Comparison of ENCODE assay signal across 22 cellular contexts in genomic region chr5:135831439-135832262, GRCh38. TPM values are rescaled to one million over a fixed set of nuclear protein-coding genes. Genes with fewer than 3 reads are reported as not detected.
A peak's percentile ranks its signal among the peaks of the same experiment; 100 is the strongest.
DNase-seq lines count a peak whose midpoint lies in the region; ATAC-seq, FAIRE-seq and TF ChIP-seq lines count a peak whose summit lies in the region.
"Had no signal": no experiment of that assay in that cellular context is flagged by ENCODE, and none has a peak within 500 bp of the region (broad histone marks: within the 10 kb centered on the region; RNA-seq: fewer than 3 reads in every experiment).

No MANE protein-coding gene starts in this region.

- H3K27ac ChIP-seq in right atrium auricular region = no peak overlapping the region
- H3K27ac ChIP-seq in neural progenitor cell = no peak overlapping the region
- H3K27ac ChIP-seq: SJCRH30 had no signal

- peak; percentile 22 for DNase-seq in Right ventricle myocardium superior
- DNase-seq in right atrium auricular region (ENCODE audit: low spot score) = no peak
- no peak for DNase-seq in neural progenitor cell (ENCODE audit: low spot score)
- no peak for DNase-seq in NCI-H146 treated with DMSO at 0.1 percent for 48 hours (lab: John Stamatoyannopoulos, UW; ENCODE audit: unreplicated experiment)
- no peak for DNase-seq in HTR-8/SVneo (ENCODE audit: insufficient read length, low spot score)
- no peak for DNase-seq in retina
- DNase-seq: DMS53, EL, GF-D8, Karpas-422, NCI-H187, NCI-H2107, SJCRH30 had no signal

- H2AFZ ChIP-seq in neural progenitor cell (replicated peaks) = no peak overlapping the region

- H3K9me3 Mint-ChIP-seq in dendritic cell treated with granulocyte-macrophage colony-stimulating factor and Interleukin-4, amounts not matched to agents 40 ng/mL and 50 ng/mL, for 4 days = no peaks in the 10 kb centered on the region
- no peaks in the 10 kb centered on the region for H3K9me3 Mint-ChIP-seq in neural progenitor cell

- H3K9me3 ChIP-seq in right atrium auricular region (no peaks in the 10 kb centered on the region), neural progenitor cell (ENCODE audit: low read depth) (no peaks in the 10 kb centered on the region)
- H3K9me3 ChIP-seq: SJCRH30 had no signal

- no peaks in the 10 kb centered on the region for H3K79me2 ChIP-seq in neural progenitor cell (ENCODE audit: low read depth)

- no peaks in the 10 kb centered on the region for H3F3A ChIP-seq in neural progenitor cell (ENCODE audit: low read depth)

- H3K27me3 ChIP-seq in right atrium auricular region (no peaks in the 10 kb centered on the region), neural progenitor cell (peaks cover 68% of the 10 kb centered on the region)

- H3K4me1 ChIP-seq in right atrium auricular region (peaks cover 0 to 13% of the 10 kb centered on the region in 2 donors), neural progenitor cell (peaks cover 4% of the 10 kb centered on the region)

- ATAC-seq in Right ventricle myocardium superior (ENCODE audit: poor library complexity) = no peak
- ATAC-seq in GM21526 (IDR thresholded peaks at IDR 0.05; ENCODE audit: low FRiP score, unreplicated experiment) = no peak

- H3K4me1 Mint-ChIP-seq in dendritic cell treated with granulocyte-macrophage colony-stimulating factor and Interleukin-4, amounts not matched to agents 40 ng/mL and 50 ng/mL, for 4 days (ENCODE audit: low read depth) = peaks cover 40% of the 10 kb centered on the region
- peaks cover 12% of the 10 kb centered on the region for H3K4me1 Mint-ChIP-seq in neural progenitor cell

- peaks cover 77% of the 10 kb centered on the region for H3K27me3 Mint-ChIP-seq in dendritic cell treated with granulocyte-macrophage colony-stimulating factor and Interleukin-4, amounts not matched to agents 40 ng/mL and 50 ng/mL, for 4 days
- peaks cover 41% of the 10 kb centered on the region for H3K27me3 Mint-ChIP-seq in neural progenitor cell (ENCODE audit: insufficient read depth, low read depth)

- H3K36me3 ChIP-seq in right atrium auricular region = no peaks in the 10 kb centered on the region
- H3K36me3 ChIP-seq in neural progenitor cell = no peaks in the 10 kb centered on the region
- H3K36me3 ChIP-seq: SJCRH30 had no signal

- FAIRE-seq in HTR-8/SVneo (lab: Jason Lieb, UNC) = no peak
- FAIRE-seq: A204.1, D721Med had no signal

- peaks cover 22% of the 10 kb centered on the region for H3K36me3 Mint-ChIP-seq in dendritic cell treated with granulocyte-macrophage colony-stimulating factor and Interleukin-4, amounts not matched to agents 40 ng/mL and 50 ng/mL, for 4 days (ENCODE audit: low read depth)
- H3K36me3 Mint-ChIP-seq in neural progenitor cell = no peaks in the 10 kb centered on the region
- H3K36me3 Mint-ChIP-seq: CD14-positive monocyte had no signal

- TF ChIP-seq CTCF in right atrium auricular region (IDR thresholded peaks at IDR 0.05) (no peak), neural progenitor cell (IDR thresholded peaks at IDR 0.05) (no peak)

- H4K20me1 ChIP-seq in neural progenitor cell (ENCODE audit: low read depth) = peaks cover 3% of the 10 kb centered on the region

- no peak overlapping the region for H3K4me3 ChIP-seq in right atrium auricular region
- H3K4me3 ChIP-seq in neural progenitor cell = no peak overlapping the region
- H3K4me3 ChIP-seq: SJCRH30 had no signal

- H3K27ac Mint-ChIP-seq in dendritic cell treated with granulocyte-macrophage colony-stimulating factor and Interleukin-4, amounts not matched to agents 40 ng/mL and 50 ng/mL, for 4 days = peak overlapping the region; percentile 9
- no peak overlapping the region for H3K27ac Mint-ChIP-seq in neural progenitor cell
- H3K27ac Mint-ChIP-seq: B cell, CD14-positive monocyte had no signal

- intact Hi-C loops in Right ventricle myocardium superior (cut with DNase I) = loop anchor here (5.0 to 10.0 kb wide), 2 partner anchors 264 to 367 kb away; no protein-coding TSS in a partner anchor
- intact Hi-C loops in dendritic cell treated with granulocyte-macrophage colony-stimulating factor and Interleukin-4, amounts not matched to agents 40 ng/mL and 50 ng/mL, for 4 days (cut with micrococcal nuclease) = loop anchor here (5.0 to 10.0 kb wide), 2 partner anchors 56 to 367 kb away; no protein-coding TSS in a partner anchor

- no peak overlapping the region for H3K9ac ChIP-seq in neural progenitor cell

- no peak overlapping the region for H3K4me2 ChIP-seq in neural progenitor cell

- H3K4me3 Mint-ChIP-seq in dendritic cell treated with granulocyte-macrophage colony-stimulating factor and Interleukin-4, amounts not matched to agents 40 ng/mL and 50 ng/mL, for 4 days = no peak overlapping the region
- H3K4me3 Mint-ChIP-seq in neural progenitor cell = peak overlapping the region; percentile 34
- H3K4me3 Mint-ChIP-seq: B cell had no signal

RNA-seq across cellular contexts. Expression of gene SLC25A48, which starts 2.8 kb away (rescaled TPM):
- total RNA-seq in Right ventricle myocardium superior = not detected
- total RNA-seq in right atrium auricular region = not detected
- total RNA-seq in neural progenitor cell (ENCODE audit: low replicate concordance) = not detected in 2 replicates
- total RNA-seq: B cell, H4, M059J, NCI-H460, SJCRH30 had no signal
